1 cellular context compared by ENCODE assay signal in genomic region chr17:28996554-28997096, GRCh38.
A peak's percentile ranks its signal among the peaks of the same experiment; 100 is the strongest.
TF ChIP-seq lines count a peak whose summit lies in the region.

No MANE protein-coding gene starts in this region.

TF ChIP-seq in HepG2, 621 proteins besides CTCF, POLR2A, EP300 and RAD21 (continued from another document and continues in another):
- TF ChIP-seq ETS1 (CRISPR knock-in tag; IDR thresholded peaks at IDR 0.05), result no peak
- TF ChIP-seq ZNF17 (CRISPR knock-in tag; IDR thresholded peaks at IDR 0.05), result no peak
- no peak for TF ChIP-seq HNRNPUL1 (IDR thresholded peaks at IDR 0.05; ENCODE audit: low read depth, low read length)
- no peak for TF ChIP-seq NFE2L1 (CRISPR knock-in tag; IDR thresholded peaks at IDR 0.05; ENCODE audit: borderline replicate concordance)
- TF ChIP-seq BATF2 (CRISPR knock-in tag; IDR thresholded peaks at IDR 0.05), result no peak
- TF ChIP-seq CHD2 (IDR thresholded peaks at IDR 0.05; ENCODE audit: low read depth, low read length), result no peak
- no peak for TF ChIP-seq SMAD3 (CRISPR knock-in tag; IDR thresholded peaks at IDR 0.05)
- no peak for TF ChIP-seq EZH2 (conservative IDR thresholded peaks at IDR 0.05; ENCODE audit: low read depth, low read length)
- TF ChIP-seq CBX1 (IDR thresholded peaks at IDR 0.05; ENCODE audit: low read depth), result no peak
- TF ChIP-seq REL (CRISPR knock-in tag; conservative IDR thresholded peaks at IDR 0.05), result no peak
- TF ChIP-seq ZFP41 (CRISPR knock-in tag; IDR thresholded peaks at IDR 0.05; ENCODE audit: borderline replicate concordance), result no peak
- no peak for TF ChIP-seq GTF3A (CRISPR knock-in tag; conservative IDR thresholded peaks at IDR 0.05)
- TF ChIP-seq NPAS2 (CRISPR knock-in tag; IDR thresholded peaks at IDR 0.05; ENCODE audit: borderline replicate concordance), result no peak
- TF ChIP-seq SP2 (CRISPR knock-in tag; IDR thresholded peaks at IDR 0.05), result no peak; the same call in 1 of the 2 replicates
- TF ChIP-seq FOSL2 (CRISPR knock-in tag; IDR thresholded peaks at IDR 0.05), result no peak
- no peak for TF ChIP-seq ZNF3 (CRISPR knock-in tag; IDR thresholded peaks at IDR 0.05)
- no peak for TF ChIP-seq HHEX (CRISPR knock-in tag; IDR thresholded peaks at IDR 0.05)
- peak; percentile 55; the same call in 1 of the 2 replicates for TF ChIP-seq ZNF451 (CRISPR knock-in tag; IDR thresholded peaks at IDR 0.05)
- TF ChIP-seq MNT (IDR thresholded peaks at IDR 0.05), result no peak
- peak; percentile 56; the same call in 1 of the 2 replicates for TF ChIP-seq ZNF546 (CRISPR knock-in tag; conservative IDR thresholded peaks at IDR 0.05)
- TF ChIP-seq AFF4 (CRISPR knock-in tag; IDR thresholded peaks at IDR 0.05), result no peak
- TF ChIP-seq ZBTB37 (CRISPR knock-in tag; IDR thresholded peaks at IDR 0.05), result no peak
- no peak for TF ChIP-seq ZBTB40 (IDR thresholded peaks at IDR 0.05)
- TF ChIP-seq ZBTB40 (CRISPR knock-in tag; IDR thresholded peaks at IDR 0.05), result no peak
- TF ChIP-seq ZNF772 (CRISPR knock-in tag; IDR thresholded peaks at IDR 0.05), result peak; percentile 49
- no peak for TF ChIP-seq ZNF331 (CRISPR knock-in tag; IDR thresholded peaks at IDR 0.05)
- peak; percentile 24; the same call in 1 of the 2 replicates for TF ChIP-seq FOXA3 (CRISPR knock-in tag; IDR thresholded peaks at IDR 0.05)
- peak; percentile 94 for TF ChIP-seq PAXIP1 (CRISPR knock-in tag; conservative IDR thresholded peaks at IDR 0.05)
- TF ChIP-seq TIGD3 (CRISPR knock-in tag; IDR thresholded peaks at IDR 0.05; ENCODE audit: borderline replicate concordance), result no peak
- TF ChIP-seq TBX2 (CRISPR knock-in tag; IDR thresholded peaks at IDR 0.05; ENCODE audit: borderline replicate concordance), result peak; percentile 69; the same call in 1 of the 2 replicates
- no peak for TF ChIP-seq TEAD3 (CRISPR knock-in tag; optimal IDR thresholded peaks at IDR 0.05; ENCODE audit: borderline replicate concordance)
- TF ChIP-seq MBNL3 (CRISPR knock-in tag; conservative IDR thresholded peaks at IDR 0.05), result no peak
- TF ChIP-seq ZKSCAN8 (CRISPR knock-in tag; IDR thresholded peaks at IDR 0.05; ENCODE audit: borderline replicate concordance), result no peak
- no peak for TF ChIP-seq DMAP1 (CRISPR knock-in tag; IDR thresholded peaks at IDR 0.05)
- TF ChIP-seq ZNF788 (CRISPR knock-in tag; IDR thresholded peaks at IDR 0.05; ENCODE audit: borderline replicate concordance), result peak; percentile 65; the same call in 1 of the 2 replicates
- no peak for TF ChIP-seq ETV6 (CRISPR knock-in tag; conservative IDR thresholded peaks at IDR 0.05)
- TF ChIP-seq ZNF83 (CRISPR knock-in tag; IDR thresholded peaks at IDR 0.05; ENCODE audit: borderline replicate concordance), result no peak
- no peak for TF ChIP-seq JDP2 (CRISPR knock-in tag; IDR thresholded peaks at IDR 0.05; ENCODE audit: borderline replicate concordance)
